Comparison of ENCODE assay signal across 19 cellular contexts in genomic region chr14:90273532-90273931, GRCh38. TPM values are rescaled to one million over a fixed set of nuclear protein-coding genes. Genes with fewer than 3 reads are reported as not detected.
DNase-seq lines count a peak whose midpoint lies in the region; ATAC-seq, FAIRE-seq and TF ChIP-seq lines count a peak whose summit lies in the region.
"Had no signal": no experiment of that assay in that cellular context is flagged by ENCODE, and none has a peak within 500 bp of the region (broad histone marks: within the 10 kb centered on the region; RNA-seq: fewer than 3 reads in every experiment).

No MANE protein-coding gene starts in this region.

- no peak for TF ChIP-seq POLR2A in A549 (IDR thresholded peaks at IDR 0.05; ENCODE audit: low read length)

- H3K9me3 Mint-ChIP-seq in CD4-positive, alpha-beta T cell: no peaks in the 10 kb centered on the region
- H3K9me3 Mint-ChIP-seq in chondrocyte (ENCODE audit: low read depth): no peaks in the 10 kb centered on the region
- H3K9me3 Mint-ChIP-seq: naive thymus-derived CD8-positive, alpha-beta T cell had no signal

- H3K4me1 ChIP-seq in A549: no peaks in the 10 kb centered on the region

- no peak for DNase-seq in A549 (ENCODE audit: low read depth in 1 of 2, low spot score in 1 of 2)
- no peak for DNase-seq in CD4-positive, alpha-beta T cell
- DNase-seq in chondrocyte (ENCODE audit: low spot score): no peak
- DNase-seq in mesenteric fat pad (ENCODE audit: low spot score): peak; percentile 62
- no peak for DNase-seq in NCI-H2196 treated with DMSO at 0.1 percent for 48 hours (lab: John Stamatoyannopoulos, UW; ENCODE audit: unreplicated experiment)
- no peak for DNase-seq in G401 (ENCODE audit: low spot score)
- DNase-seq: KG1; mammary epithelial cell; naive thymus-derived CD8-positive, alpha-beta T cell; NCI-H1092 treated with DMSO at 0.1 percent for 48 hours; NCI-H2171; PC-9; spleen; thyroid gland had no signal

- no peak overlapping the region for H3K27ac ChIP-seq in A549
- H3K27ac ChIP-seq in CD4-positive, alpha-beta T cell (ENCODE audit: low read depth, low read length): no peak overlapping the region
- H3K27ac ChIP-seq: PC-9 had no signal

- TF ChIP-seq EP300 in A549 (IDR thresholded peaks at IDR 0.05): no peak

- intact Hi-C loops in CD4-positive, alpha-beta T cell (cut with DNase I, micrococcal nuclease): no loop called here

- no peaks in the 10 kb centered on the region for H3K27me3 Mint-ChIP-seq in CD4-positive, alpha-beta T cell
- no peaks in the 10 kb centered on the region for H3K27me3 Mint-ChIP-seq in chondrocyte (ENCODE audit: low read depth)
- H3K27me3 Mint-ChIP-seq: B cell; naive thymus-derived CD8-positive, alpha-beta T cell; progenitor cell of endocrine pancreas had no signal

- 89% methylated on average over 8 of the region's 8 CpGs for WGBS in A549 (ENCODE audit: missing lambda C conversion rate)

- no peaks in the 10 kb centered on the region for H3K9me3 ChIP-seq in A549
- no peaks in the 10 kb centered on the region for H3K9me3 ChIP-seq in CD4-positive, alpha-beta T cell (ENCODE audit: control insufficient read depth, low read length)
- H3K9me3 ChIP-seq: spleen, thyroid gland had no signal

- ATAC-seq in A549 (no peak), GM21360 (IDR thresholded peaks at IDR 0.05; ENCODE audit: unreplicated experiment) (no peak), HG03095 (IDR thresholded peaks at IDR 0.05; ENCODE audit: unreplicated experiment) (no peak)
- ATAC-seq in CD4-positive, alpha-beta T cell (ENCODE audit: poor library complexity): no peak

- in situ Hi-C loops in G401 (cut with HindIII; ENCODE audit: low sequenced_read_pairs): no loop called here

- H3K27me3 ChIP-seq in CD4-positive, alpha-beta T cell (ENCODE audit: control insufficient read depth, insufficient read depth, low read length): no peaks in the 10 kb centered on the region
- H3K27me3 ChIP-seq: spleen, thyroid gland had no signal

- CTCF ChIA-PET in A549 (lab: Yijun Ruan, JAX): interaction anchor here (1.3 kb wide), 1 partner anchor 15 kb away, joined by 3 read pairs; no protein-coding TSS in a partner anchor
- CTCF ChIA-PET in CD4-positive, alpha-beta T cell (lab: Charles Lee): no interaction called here

- H3K27ac Mint-ChIP-seq in CD4-positive, alpha-beta T cell: peak overlapping the region; percentile 78
- H3K27ac Mint-ChIP-seq in chondrocyte (ENCODE audit: unreplicated experiment): peak overlapping the region; percentile 98

- TF ChIP-seq RAD21 in A549 (conservative IDR thresholded peaks at IDR 0.05 in 1 of 2, IDR thresholded peaks at IDR 0.05 in 1 of 2): 0 out of 5 replicates have a peak, but pooled peaks of 1 of the 2 experiments have one; percentile 6

- TF ChIP-seq CTCF in A549 (IDR thresholded peaks at IDR 0.05) (no peak), chondrocyte (IDR thresholded peaks at IDR 0.05) (no peak)
- no peak for TF ChIP-seq CTCF in CD4-positive, alpha-beta T cell (IDR thresholded peaks at IDR 0.05)

- POLR2A ChIA-PET in A549 (lab: Yijun Ruan, JAX): no interaction called here
- POLR2A ChIA-PET in CD4-positive, alpha-beta T cell (lab: Charles Lee): no interaction called here

- no peak overlapping the region for H3K4me3 Mint-ChIP-seq in CD4-positive, alpha-beta T cell
- no peak overlapping the region for H3K4me3 Mint-ChIP-seq in chondrocyte (ENCODE audit: unreplicated experiment)
- H3K4me3 Mint-ChIP-seq: B cell had no signal

- H3K4me2 ChIP-seq in A549: no peak overlapping the region
- H3K4me2 ChIP-seq: PC-9 had no signal

- peaks cover 85% of the 10 kb centered on the region for H3K36me3 Mint-ChIP-seq in CD4-positive, alpha-beta T cell (ENCODE audit: low read depth)
- H3K36me3 Mint-ChIP-seq in chondrocyte (ENCODE audit: low read depth): peaks cover 21% of the 10 kb centered on the region

- FAIRE-seq in A549 (lab: Jason Lieb, UNC): no peak
- FAIRE-seq: G401.6 had no signal

- no peak overlapping the region for H3K4me3 ChIP-seq in A549
- H3K4me3 ChIP-seq: PC-9, spleen, thyroid gland had no signal

- peaks cover 8% of the 10 kb centered on the region for H3K4me1 Mint-ChIP-seq in CD4-positive, alpha-beta T cell (ENCODE audit: low read depth)
- peaks cover 43% of the 10 kb centered on the region for H3K4me1 Mint-ChIP-seq in chondrocyte (ENCODE audit: low read depth)
- H3K4me1 Mint-ChIP-seq: B cell had no signal

TF ChIP-seq in A549, 52 proteins besides CTCF, POLR2A, EP300 and RAD21:
- TF ChIP-seq MAFK (IDR thresholded peaks at IDR 0.05; ENCODE audit: partially characterized antibody) (peak; percentile 19), GATA3 (IDR thresholded peaks at IDR 0.05; ENCODE audit: borderline replicate concordance) (no peak)

RNA-seq across cellular contexts. Expression of gene PSMC1, which starts 17.2 kb away (rescaled TPM):
- polyA plus RNA-seq in A549 (2011; rRNA removed) (171 and 336 TPM in 2 replicates), A549 (2017; fragmentation: RNase III; extraction: RNeasy Plus Mini Kit Qiagen cat#74134 plus additional on column Dnase treatment) (305 to 350 TPM (median 328 TPM) in 3 replicates)
- polyA plus RNA-seq in A549 (2012; cell fraction: cytosol; rRNA removed): 94.0 and 114 TPM in 2 replicates
- polyA plus RNA-seq in A549 (2012; cell fraction: nucleus; rRNA removed): 35.0 and 59.7 TPM in 2 replicates
- 45.1 and 59.6 TPM in 2 replicates for polyA minus RNA-seq in A549 (2011; rRNA and poly(A)+ RNA removed)
- 10 to 100 TPM; 75.8 to 80.3 TPM for total RNA-seq in CD4-positive, alpha-beta T cell
- total RNA-seq in chondrocyte (78.6 to 97.6 TPM (median 79.3 TPM) in 3 replicates), mesenteric fat pad (107 TPM)
- 165 and 288 TPM in 2 replicates for total RNA-seq in G401 (2014; rRNA removed; shearing (Covaris generic))

RNA-seq across cellular contexts. Expression of gene NRDE2, which starts 58.2 kb away (rescaled TPM):
- polyA plus RNA-seq in A549 (2011; rRNA removed) (12.7 and 14.7 TPM in 2 replicates), A549 (2017; fragmentation: RNase III; extraction: RNeasy Plus Mini Kit Qiagen cat#74134 plus additional on column Dnase treatment) (10.2 to 12.5 TPM (median 11.6 TPM) in 3 replicates)
- polyA plus RNA-seq in A549 (2012; cell fraction: cytosol; rRNA removed): 7.6 and 7.7 TPM in 2 replicates
- polyA plus RNA-seq in A549 (2012; cell fraction: nucleus; rRNA removed): 14.7 and 24.3 TPM in 2 replicates
- 17.8 and 23.2 TPM in 2 replicates for polyA minus RNA-seq in A549 (2011; rRNA and poly(A)+ RNA removed)
- total RNA-seq in CD4-positive, alpha-beta T cell: 10 to 100 TPM; 17.5 to 17.9 TPM
- total RNA-seq in chondrocyte (16.1 to 17.8 TPM (median 16.8 TPM) in 3 replicates), mesenteric fat pad (17.2 TPM)
- 15.4 and 18.1 TPM in 2 replicates for total RNA-seq in G401 (2014; rRNA removed; shearing (Covaris generic))
